ENCODE assay signal across 18 cellular contexts in genomic region chr1:116431870-116432500, GRCh38. TPM values are rescaled to one million over a fixed set of nuclear protein-coding genes. Genes with fewer than 3 reads are reported as not detected.
A peak's percentile ranks its signal among the peaks of the same experiment; 100 is the strongest.
DNase-seq lines count a peak whose midpoint lies in the region; ATAC-seq and TF ChIP-seq lines count a peak whose summit lies in the region.
"Had no signal": no experiment of that assay in that cellular context is flagged by ENCODE, and none has a peak within 500 bp of the region (broad histone marks: within the 10 kb centered on the region; RNA-seq: fewer than 3 reads in every experiment).

No MANE protein-coding gene starts in this region.

- no peak overlapping the region for H3K18ac ChIP-seq in mesendoderm (ENCODE audit: low read length)

- POLR2A ChIA-PET in activated CD8-positive, alpha-beta T cell treated with anti-CD3 and anti-CD28 coated beads, Interleukin-2, amount 10 ng/mL, durations not matched to agents 7 days and 5 days (lab: Charles Lee) = no interaction called here
- POLR2A ChIA-PET in activated CD8-positive, alpha-beta T cell treated with anti-CD3 and anti-CD28 coated beads for 36 hours (lab: Charles Lee) = no interaction called here

- H3K4me2 ChIP-seq in mesendoderm (ENCODE audit: low read length) = no peak overlapping the region

- no peak overlapping the region for H3K4ac ChIP-seq in mesendoderm (ENCODE audit: low read depth, low read length)

- H3K4me1 Mint-ChIP-seq in activated CD8-positive, alpha-beta T cell treated with anti-CD3 and anti-CD28 coated beads, Interleukin-2, amount 10 ng/mL, durations not matched to agents 7 days and 5 days (ENCODE audit: low read depth) = no peaks in the 10 kb centered on the region
- no peaks in the 10 kb centered on the region for H3K4me1 Mint-ChIP-seq in activated CD8-positive, alpha-beta T cell treated with anti-CD3 and anti-CD28 coated beads for 36 hours (ENCODE audit: low read depth)
- H3K4me1 Mint-ChIP-seq: CD14-positive monocyte had no signal

- no peak for TF ChIP-seq EP300 in suprapubic skin (IDR thresholded peaks at IDR 0.05)

- H3K79me2 ChIP-seq in mesendoderm (ENCODE audit: control insufficient read depth, insufficient read depth, low read length) = no peaks in the 10 kb centered on the region

- H3K9me3 ChIP-seq in body of pancreas (no peaks in the 10 kb centered on the region), suprapubic skin (no peaks in the 10 kb centered on the region)

- no peaks in the 10 kb centered on the region for H3K27me3 ChIP-seq in body of pancreas
- H3K27me3 ChIP-seq in mesendoderm (ENCODE audit: insufficient read depth, low read length, poor library complexity) = no peaks in the 10 kb centered on the region
- H3K27me3 ChIP-seq in suprapubic skin = no peaks in the 10 kb centered on the region

- intact Hi-C loops in activated CD8-positive, alpha-beta T cell treated with anti-CD3 and anti-CD28 coated beads for 36 hours (cut with micrococcal nuclease) = no loop called here
- intact Hi-C loops in body of pancreas (cut with DNase I) = no loop called here

- H2BK120ac ChIP-seq in mesendoderm (ENCODE audit: low read depth, low read length) = no peak overlapping the region

- no peak overlapping the region for H4K8ac ChIP-seq in mesendoderm (ENCODE audit: low read depth, low read length)

- no peaks in the 10 kb centered on the region for H3K9me3 Mint-ChIP-seq in activated CD8-positive, alpha-beta T cell treated with anti-CD3 and anti-CD28 coated beads, Interleukin-2, amount 10 ng/mL, durations not matched to agents 7 days and 5 days (ENCODE audit: insufficient read depth)
- H3K9me3 Mint-ChIP-seq in activated CD8-positive, alpha-beta T cell treated with anti-CD3 and anti-CD28 coated beads for 36 hours = no peaks in the 10 kb centered on the region

- WGBS in body of pancreas, 2 donors = 81 to 82% methylated on average over 7 of the region's 7 CpGs
- no CpG with 5 or more reads among the region's 7 CpGs for WGBS in mesendoderm (ENCODE audit: extremely low coverage, insufficient coverage, low lambda C conversion rate)
- 82% methylated on average over 7 of the region's 7 CpGs for WGBS in suprapubic skin

- peak overlapping the region in 3 of 4 donors; percentile 85 to 88 (median 86) for H3K27ac ChIP-seq in body of pancreas
- peak overlapping the region; percentile 19 for H3K27ac ChIP-seq in mesendoderm (ENCODE audit: low read depth, low read length)
- H3K27ac ChIP-seq in suprapubic skin = peak overlapping the region; percentile 74
- H3K27ac ChIP-seq: 22Rv1, GM23248 had no signal

- H4K5ac ChIP-seq in mesendoderm (ENCODE audit: low read length) = no peak overlapping the region

- H2BK15ac ChIP-seq in mesendoderm (replicated peaks; ENCODE audit: low read depth) = no peak overlapping the region

- peaks cover 5% of the 10 kb centered on the region for H3K4me1 ChIP-seq in body of pancreas
- peaks cover 6% of the 10 kb centered on the region for H3K4me1 ChIP-seq in mesendoderm (ENCODE audit: control insufficient read depth, low read depth, low read length)
- no peaks in the 10 kb centered on the region for H3K4me1 ChIP-seq in suprapubic skin

- H2BK5ac ChIP-seq in mesendoderm (ENCODE audit: low read length) = peak overlapping the region; percentile 22

- ATAC-seq in activated CD8-positive, alpha-beta T cell treated with anti-CD3 and anti-CD28 coated beads, Interleukin-2, amount 10 ng/mL, durations not matched to agents 7 days and 5 days = no peak
- ATAC-seq in activated CD8-positive, alpha-beta T cell treated with anti-CD3 and anti-CD28 coated beads for 36 hours = no peak
- ATAC-seq in body of pancreas = no peak
- no peak for ATAC-seq in HG03378 (IDR thresholded peaks at IDR 0.05; ENCODE audit: unreplicated experiment)
- ATAC-seq: HCT116, Panc1 had no signal

- no peaks in the 10 kb centered on the region for H3K36me3 Mint-ChIP-seq in activated CD8-positive, alpha-beta T cell treated with anti-CD3 and anti-CD28 coated beads, Interleukin-2, amount 10 ng/mL, durations not matched to agents 7 days and 5 days (ENCODE audit: low read depth)
- no peaks in the 10 kb centered on the region for H3K36me3 Mint-ChIP-seq in activated CD8-positive, alpha-beta T cell treated with anti-CD3 and anti-CD28 coated beads for 36 hours (ENCODE audit: low read depth)
- H3K36me3 Mint-ChIP-seq: CD14-positive monocyte had no signal

- TF ChIP-seq CTCF in activated CD8-positive, alpha-beta T cell treated with anti-CD3 and anti-CD28 coated beads for 36 hours (IDR thresholded peaks at IDR 0.05) = no peak
- TF ChIP-seq CTCF in body of pancreas (IDR thresholded peaks at IDR 0.05) = no peak
- no peak for TF ChIP-seq CTCF in suprapubic skin (IDR thresholded peaks at IDR 0.05)

- no peak overlapping the region for H2AK5ac ChIP-seq in mesendoderm (ENCODE audit: low read length)

- TF ChIP-seq POLR2A in body of pancreas (IDR thresholded peaks at IDR 0.05) (no peak), suprapubic skin (IDR thresholded peaks at IDR 0.05) (no peak)

- DNase-seq in activated CD8-positive, alpha-beta T cell treated with anti-CD3 and anti-CD28 coated beads, Interleukin-2, amount 10 ng/mL, durations not matched to agents 7 days and 5 days = peak; percentile 13
- no peak for DNase-seq in activated CD8-positive, alpha-beta T cell treated with anti-CD3 and anti-CD28 coated beads for 36 hours
- DNase-seq in body of pancreas (no peak), mesendoderm (peak; percentile 63), suprapubic skin (ENCODE audit: low spot score in 2 of 2) (no peak), NCI-H1436 treated with DMSO at 0.1 percent for 48 hours (lab: John Stamatoyannopoulos, UW) (no peak), SIG-M5 treated with dmso at 0.1 percent for 504 hours (lab: John Stamatoyannopoulos, UW; ENCODE audit: unreplicated experiment) (no peak)
- DNase-seq: AML-193, DMS 273 treated with DMSO at 0.1 percent for 48 hours, DND-41, GM23248, NCI-H1092 treated with DMSO at 0.1 percent for 48 hours, NCI-H2081 had no signal

- no peak overlapping the region for H3K4me3 ChIP-seq in body of pancreas
- H3K4me3 ChIP-seq in mesendoderm (ENCODE audit: low read length) = no peak overlapping the region
- no peak overlapping the region for H3K4me3 ChIP-seq in suprapubic skin
- H3K4me3 ChIP-seq: GM23248 had no signal

- peaks cover 17% of the 10 kb centered on the region for H3K27me3 Mint-ChIP-seq in activated CD8-positive, alpha-beta T cell treated with anti-CD3 and anti-CD28 coated beads, Interleukin-2, amount 10 ng/mL, durations not matched to agents 7 days and 5 days (ENCODE audit: low read depth)
- no peaks in the 10 kb centered on the region for H3K27me3 Mint-ChIP-seq in activated CD8-positive, alpha-beta T cell treated with anti-CD3 and anti-CD28 coated beads for 36 hours

- CTCF ChIA-PET in activated CD8-positive, alpha-beta T cell treated with anti-CD3 and anti-CD28 coated beads, Interleukin-2, amount 10 ng/mL, durations not matched to agents 7 days and 5 days (lab: Charles Lee) = interaction anchor here (1.4 kb wide), 1 partner anchor 67 kb away, joined by 3 read pairs; no protein-coding TSS in a partner anchor
- CTCF ChIA-PET in activated CD8-positive, alpha-beta T cell treated with anti-CD3 and anti-CD28 coated beads for 36 hours (lab: Charles Lee) = interaction anchor here (1.1 to 1.4 kb wide), 3 partner anchors 8 to 54 kb away, joined by 3 to 5 read pairs (median 4); no protein-coding TSS in a partner anchor

- H3K27ac Mint-ChIP-seq in activated CD8-positive, alpha-beta T cell treated with anti-CD3 and anti-CD28 coated beads, Interleukin-2, amount 10 ng/mL, durations not matched to agents 7 days and 5 days = no peak overlapping the region
- no peak overlapping the region for H3K27ac Mint-ChIP-seq in activated CD8-positive, alpha-beta T cell treated with anti-CD3 and anti-CD28 coated beads for 36 hours

- no peak overlapping the region for H3K4me3 Mint-ChIP-seq in activated CD8-positive, alpha-beta T cell treated with anti-CD3 and anti-CD28 coated beads, Interleukin-2, amount 10 ng/mL, durations not matched to agents 7 days and 5 days
- no peak overlapping the region for H3K4me3 Mint-ChIP-seq in activated CD8-positive, alpha-beta T cell treated with anti-CD3 and anti-CD28 coated beads for 36 hours
- H3K4me3 Mint-ChIP-seq: CD14-positive monocyte had no signal

- H3K79me1 ChIP-seq in mesendoderm (ENCODE audit: low read length) = no peaks in the 10 kb centered on the region

- H3K23ac ChIP-seq in mesendoderm (ENCODE audit: low read length) = no peak overlapping the region

- H3K36me3 ChIP-seq in body of pancreas (replicated peaks in 1 of 2; ENCODE audit: insufficient read depth in 1 of 2, low read depth in 2 of 2) (no peaks in the 10 kb centered on the region), mesendoderm (ENCODE audit: control insufficient read depth, insufficient read depth, low read length) (no peaks in the 10 kb centered on the region), suprapubic skin (no peaks in the 10 kb centered on the region)

- no peak overlapping the region for H3K9ac ChIP-seq in mesendoderm (ENCODE audit: low read length)
- H3K9ac ChIP-seq: GM23248 had no signal

- peak overlapping the region; percentile 45 for H3K56ac ChIP-seq in mesendoderm (ENCODE audit: low read length)

RNA-seq across cellular contexts. Expression of gene ATP1A1, which starts 58.9 kb away (rescaled TPM):
- 100 to 1,000 TPM; 203 to 204 TPM for total RNA-seq in activated CD8-positive, alpha-beta T cell treated with anti-CD3 and anti-CD28 coated beads, Interleukin-2, amount 10 ng/mL, durations not matched to agents 7 days and 5 days
- total RNA-seq in activated CD8-positive, alpha-beta T cell treated with anti-CD3 and anti-CD28 coated beads for 36 hours = 100 to 1,000 TPM; 201 to 202 TPM
- 100 to 1,000 TPM; 423 to 593 TPM for total RNA-seq in body of pancreas
- polyA plus RNA-seq in mesendoderm (2013, experiment 1 of 2) = 182 TPM
- polyA plus RNA-seq in mesendoderm (2013, experiment 2 of 2) = 180 TPM
- 100 to 1,000 TPM; 556 to 703 (median 561) TPM for total RNA-seq in suprapubic skin

Comparison
In these comparisons a context has a peak if more than half of its experiments do, and no peak if none do; other contexts are left out.
1. DNase-seq: peak in activated CD8-positive, alpha-beta T cell treated with anti-CD3 and anti-CD28 coated beads, Interleukin-2, amount 10 ng/mL, durations not matched to agents 7 days and 5 days (single experiment) and mesendoderm (single experiment); none in activated CD8-positive, alpha-beta T cell treated with anti-CD3 and anti-CD28 coated beads for 36 hours (single experiment), body of pancreas (0 of 4), suprapubic skin (0 of 2), NCI-H1436 treated with DMSO at 0.1 percent for 48 hours (single experiment) and SIG-M5 treated with dmso at 0.1 percent for 504 hours (single experiment).
2. H3K27ac ChIP-seq: peak in every context shown above with its lines; median percentile 86 in body of pancreas; 74 in suprapubic skin; 19 in mesendoderm.